In the genomic region with DNA sequence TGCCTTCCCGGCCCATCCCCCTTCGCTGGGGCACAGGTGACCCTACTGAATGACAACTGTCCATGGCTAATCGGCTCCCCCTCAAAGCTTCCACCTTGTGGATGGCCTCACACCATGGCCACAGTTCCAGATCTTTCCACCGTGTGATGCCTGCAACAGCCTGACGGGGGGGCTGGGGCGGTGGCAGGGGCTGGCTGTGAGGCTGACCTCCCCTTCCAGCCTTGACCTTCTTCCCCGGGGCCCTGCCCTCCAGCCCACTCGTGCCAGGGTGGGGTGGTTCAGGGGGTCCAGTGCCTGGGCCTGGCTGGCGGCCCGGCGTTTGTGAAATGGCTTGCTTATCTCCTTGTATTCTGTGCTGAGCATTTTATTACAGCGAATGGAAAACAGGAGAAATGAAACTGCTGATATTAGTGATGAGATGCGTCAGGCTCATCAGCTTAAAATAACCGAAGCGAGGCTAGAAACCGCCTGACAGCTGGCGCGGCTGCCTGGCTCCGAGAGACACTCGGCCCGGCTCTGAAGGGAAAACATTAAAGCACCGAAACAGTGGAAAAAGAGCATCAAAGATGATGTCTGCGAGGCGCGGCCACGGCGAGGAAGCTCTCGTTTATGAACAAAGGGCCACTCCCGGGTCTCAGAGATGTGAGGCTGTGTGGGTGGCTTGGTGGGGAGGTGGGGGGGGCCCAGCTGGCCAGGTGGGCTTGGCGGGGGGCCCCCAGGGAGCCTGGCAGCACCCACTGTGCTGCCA, we compare ENCODE assay signal across 8 cellular contexts. TPM values are rescaled to one million over a fixed set of nuclear protein-coding genes. Genes with fewer than 3 reads are reported as not detected.
DNase-seq lines count a peak whose midpoint lies in the region; ATAC-seq and TF ChIP-seq lines count a peak whose summit lies in the region.

No MANE protein-coding gene starts in this region.

- CTCF ChIA-PET in AG04450 (lab: Charles Lee) = interaction anchor here (1.0 to 1.7 kb wide), 2 partner anchors 9 to 19 kb away, joined by 3 to 4 read pairs; no protein-coding TSS in a partner anchor

- POLR2A ChIA-PET in AG04450 (lab: Yijun Ruan, JAX) = interaction anchor here (0.6 kb wide), 1 partner anchor 15 kb away, joined by 3 read pairs; no protein-coding TSS in a partner anchor

- ATAC-seq in HG03139 (IDR thresholded peaks at IDR 0.05; ENCODE audit: unreplicated experiment) (no peak), GM18505 (IDR thresholded peaks at IDR 0.05; ENCODE audit: unreplicated experiment) (no peak)

- H3K4me3 ChIP-seq in AG04450 (ENCODE audit: low read depth, low read length) = peak overlapping the region; percentile 31
- peak overlapping the region; percentile 28 for H3K4me3 ChIP-seq in adipocyte (ENCODE audit: low read length)

- peak overlapping the region; percentile 43 for H3K9ac ChIP-seq in adipocyte (ENCODE audit: low read length)

- H3K27me3 ChIP-seq in AG04450 (ENCODE audit: control insufficient read depth, insufficient read depth, low read length) (peaks cover 8% of the 10 kb centered on the region), adipocyte (replicated peaks; ENCODE audit: control insufficient read depth, insufficient read depth, low read length) (peaks cover 26% of the 10 kb centered on the region), layer of hippocampus (ENCODE audit: control insufficient read depth, insufficient read depth, low read length) (peaks cover 2% of the 10 kb centered on the region)

- H3K27ac ChIP-seq in AG04450 (ENCODE audit: low read depth, low read length) (peak overlapping the region; percentile 39), layer of hippocampus (ENCODE audit: low read depth, low read length) (peak overlapping the region; percentile 78)

- peak; percentile 34 for TF ChIP-seq CTCF in AG04450 (IDR thresholded peaks at IDR 0.05; ENCODE audit: low read depth, low read length)

- no peak for DNase-seq in AG04450 (ENCODE audit: low read depth, low spot score)
- peak; percentile 75 for DNase-seq in GM19240 (ENCODE audit: insufficient read length, low spot score)
- DNase-seq in NOMO-1 treated with DMSO at 0.1 percent for 48 hours (lab: John Stamatoyannopoulos, UW; ENCODE audit: unreplicated experiment) = peak; percentile 60
- DNase-seq in adipocyte (ENCODE audit: low read depth) = no peak
- peak; percentile 49 to 81 (median 68) for DNase-seq in stimulated activated CD4-positive, alpha-beta T cell treated with anti-CD3 and anti-CD28 coated beads, TNF-alpha, amount 100 ng/mL, for 24 hours (ENCODE audit: low read depth in 3 of 3)

- TF ChIP-seq POLR2A in GM18505 (IDR thresholded peaks at IDR 0.05; ENCODE audit: borderline replicate concordance, extremely low read depth, insufficient read depth, insufficient read length) = no peak

- no peaks in the 10 kb centered on the region for H3K36me3 ChIP-seq in adipocyte (ENCODE audit: control insufficient read depth, insufficient read depth, low read length, severe bottlenecking)

- H3K9me3 ChIP-seq in AG04450 (ENCODE audit: control insufficient read depth, insufficient read depth, low read length) (peaks cover 5% of the 10 kb centered on the region; the same call in 1 of the 2 replicates), adipocyte (ENCODE audit: control insufficient read depth, low read length) (no peaks in the 10 kb centered on the region)

- peaks cover 21% of the 10 kb centered on the region for H3K4me1 ChIP-seq in adipocyte (ENCODE audit: control insufficient read depth, insufficient read depth, low read length)

RNA-seq across cellular contexts. Expression of gene PDCD1, which starts 0.9 kb away (rescaled TPM):
- polyA plus RNA-seq in AG04450 (2011; rRNA removed) = not detected in 2 replicates
- not detected in 2 replicates for polyA minus RNA-seq in AG04450 (2011; rRNA and poly(A)+ RNA removed)

RNA-seq across cellular contexts. Expression of gene RTP5, which starts 9.9 kb away (rescaled TPM):
- not detected in 2 replicates for polyA plus RNA-seq in AG04450 (2011; rRNA removed)
- not detected in 2 replicates for polyA minus RNA-seq in AG04450 (2011; rRNA and poly(A)+ RNA removed)

RNA-seq across cellular contexts. Expression of gene NEU4, which starts 50.6 kb away (rescaled TPM):
- polyA plus RNA-seq in AG04450 (2011; rRNA removed) = not detected in 2 replicates
- not detected in 2 replicates for polyA minus RNA-seq in AG04450 (2011; rRNA and poly(A)+ RNA removed)

Comparison
In these comparisons a context has a peak if more than half of its experiments do, and no peak if none do; other contexts are left out.
1. DNase-seq: peak in GM19240 (single experiment), NOMO-1 treated with DMSO at 0.1 percent for 48 hours (single experiment) and stimulated activated CD4-positive, alpha-beta T cell treated with anti-CD3 and anti-CD28 coated beads, TNF-alpha, amount 100 ng/mL, for 24 hours (3 of 3); none in AG04450 (single experiment) and adipocyte (single experiment).